9 cellular contexts compared by ENCODE assay signal in genomic region chr6:30981942-30982772, GRCh38. TPM values are rescaled to one million over a fixed set of nuclear protein-coding genes. Genes with fewer than 3 reads are reported as not detected.
DNase-seq lines count a peak whose midpoint lies in the region; ATAC-seq and TF ChIP-seq lines count a peak whose summit lies in the region.
"Had no signal": no experiment of that assay in that cellular context is flagged by ENCODE, and none has a peak within 500 bp of the region (broad histone marks: within the 10 kb centered on the region; RNA-seq: fewer than 3 reads in every experiment).

No MANE protein-coding gene starts in this region.

- peak overlapping the region; percentile 41 to 44 (median 42) for H3K4me3 ChIP-seq in skeletal muscle tissue (ENCODE audit: low read length in 3 of 3)

- no peaks in the 10 kb centered on the region for H3K9me3 ChIP-seq in skeletal muscle tissue (ENCODE audit: control insufficient read depth in 3 of 3, low read length in 3 of 3)

- H3K27me3 Mint-ChIP-seq in activated T-helper 1 cell treated with anti-CD3 and anti-CD28 coated beads, Interleukin-12 subunit alpha, Interleukin-12 subunit beta, Interleukin-2, Interleukin-4 antibody, amounts not matched to agents 30 ng/mL and 10 ng/mL and 1 ng/mL, durations not matched to agents 14 hours and 24 hours and 36 hours (ENCODE audit: insufficient read depth), result peaks cover 44% of the 10 kb centered on the region
- H3K27me3 Mint-ChIP-seq in osteocyte (ENCODE audit: unreplicated experiment), result peaks cover 42% of the 10 kb centered on the region

- no peaks in the 10 kb centered on the region for H3K9me3 Mint-ChIP-seq in activated T-helper 1 cell treated with anti-CD3 and anti-CD28 coated beads, Interleukin-12 subunit alpha, Interleukin-12 subunit beta, Interleukin-2, Interleukin-4 antibody, amounts not matched to agents 30 ng/mL and 10 ng/mL and 1 ng/mL, durations not matched to agents 14 hours and 24 hours and 36 hours
- no peaks in the 10 kb centered on the region for H3K9me3 Mint-ChIP-seq in osteocyte (ENCODE audit: unreplicated experiment)
- H3K9me3 Mint-ChIP-seq: activated B cell treated with CpG ODN at 0.5 μM for 24 hours had no signal

- H3K9ac ChIP-seq in skeletal muscle tissue (ENCODE audit: low read depth in 1 of 3, low read length in 3 of 3), result no peak overlapping the region

- H3K4me1 Mint-ChIP-seq in activated T-helper 1 cell treated with anti-CD3 and anti-CD28 coated beads, Interleukin-12 subunit alpha, Interleukin-12 subunit beta, Interleukin-2, Interleukin-4 antibody, amounts not matched to agents 30 ng/mL and 10 ng/mL and 1 ng/mL, durations not matched to agents 14 hours and 24 hours and 36 hours (ENCODE audit: low read depth), result no peaks in the 10 kb centered on the region
- H3K4me1 Mint-ChIP-seq in osteocyte (ENCODE audit: unreplicated experiment), result peaks cover 5% of the 10 kb centered on the region

- H3K36me3 Mint-ChIP-seq in activated T-helper 1 cell treated with anti-CD3 and anti-CD28 coated beads, Interleukin-12 subunit alpha, Interleukin-12 subunit beta, Interleukin-2, Interleukin-4 antibody, amounts not matched to agents 30 ng/mL and 10 ng/mL and 1 ng/mL, durations not matched to agents 14 hours and 24 hours and 36 hours (ENCODE audit: low read depth), result no peaks in the 10 kb centered on the region
- no peaks in the 10 kb centered on the region for H3K36me3 Mint-ChIP-seq in osteocyte (ENCODE audit: unreplicated experiment)

- TF ChIP-seq CTCF in osteocyte (IDR thresholded peaks at IDR 0.05), result no peak

- no peak overlapping the region for H3K4me3 Mint-ChIP-seq in activated T-helper 1 cell treated with anti-CD3 and anti-CD28 coated beads, Interleukin-12 subunit alpha, Interleukin-12 subunit beta, Interleukin-2, Interleukin-4 antibody, amounts not matched to agents 30 ng/mL and 10 ng/mL and 1 ng/mL, durations not matched to agents 14 hours and 24 hours and 36 hours
- no peak overlapping the region for H3K4me3 Mint-ChIP-seq in osteocyte (ENCODE audit: unreplicated experiment)
- H3K4me3 Mint-ChIP-seq: activated B cell treated with CpG ODN at 0.5 μM for 24 hours had no signal

- H3K27me3 ChIP-seq in skeletal muscle tissue (ENCODE audit: control insufficient read depth in 3 of 3, insufficient read depth in 3 of 3, low read length in 3 of 3), result peaks cover under 1 to 2% (median 2%) of the 10 kb centered on the region in 3 donors

- H3K4me1 ChIP-seq in skeletal muscle tissue (ENCODE audit: control insufficient read depth in 3 of 3, insufficient read depth in 3 of 3, low read length in 3 of 3), result peaks cover 7 to 12% (median 10%) of the 10 kb centered on the region in 3 donors

- no peak for ATAC-seq in GM21786 (IDR thresholded peaks at IDR 0.05; ENCODE audit: unreplicated experiment)

- intact Hi-C loops in activated T-helper 1 cell treated with anti-CD3 and anti-CD28 coated beads, Interleukin-12 subunit alpha, Interleukin-12 subunit beta, Interleukin-2, Interleukin-4 antibody, amounts not matched to agents 30 ng/mL and 10 ng/mL and 1 ng/mL, durations not matched to agents 14 hours and 24 hours and 36 hours (cut with micrococcal nuclease), result no loop called here

- peak; percentile 53 for DNase-seq in HCEC 1CT
- DNase-seq in activated T-helper 1 cell treated with anti-CD3 and anti-CD28 coated beads, Interleukin-12 subunit alpha, Interleukin-12 subunit beta, Interleukin-2, Interleukin-4 antibody, amounts not matched to agents 30 ng/mL and 10 ng/mL and 1 ng/mL, durations not matched to agents 14 hours and 24 hours and 36 hours (ENCODE audit: low spot score), result no peak
- DNase-seq in hepatic stellate cell (ENCODE audit: low spot score), result peak; percentile 44
- no peak for DNase-seq in NCI-H2107 treated with DMSO at 0.1 percent for 48 hours (lab: John Stamatoyannopoulos, UW; ENCODE audit: unreplicated experiment)
- no peak for DNase-seq in occipital lobe (lab: John Stamatoyannopoulos, UW)
- no peak for DNase-seq in osteocyte (ENCODE audit: extremely low spot score, unreplicated experiment)
- DNase-seq: activated B cell treated with CpG ODN at 0.5 μM for 24 hours had no signal

- H3K36me3 ChIP-seq in skeletal muscle tissue (ENCODE audit: control insufficient read depth in 3 of 3, insufficient read depth in 3 of 3, low read length in 3 of 3), result no peaks in the 10 kb centered on the region

- H3K27ac Mint-ChIP-seq in activated T-helper 1 cell treated with anti-CD3 and anti-CD28 coated beads, Interleukin-12 subunit alpha, Interleukin-12 subunit beta, Interleukin-2, Interleukin-4 antibody, amounts not matched to agents 30 ng/mL and 10 ng/mL and 1 ng/mL, durations not matched to agents 14 hours and 24 hours and 36 hours, result peak overlapping the region; percentile 41
- H3K27ac Mint-ChIP-seq in osteocyte (ENCODE audit: unreplicated experiment), result no peak overlapping the region
- H3K27ac Mint-ChIP-seq: activated B cell treated with CpG ODN at 0.5 μM for 24 hours had no signal

- no peak overlapping the region for H3K27ac ChIP-seq in skeletal muscle tissue (ENCODE audit: low read depth, low read length)

RNA-seq across cellular contexts. Expression of gene MUC21, which starts 1.4 kb away (rescaled TPM):
- not detected in 2 replicates for total RNA-seq in activated T-helper 1 cell treated with anti-CD3 and anti-CD28 coated beads, Interleukin-12 subunit alpha, Interleukin-12 subunit beta, Interleukin-2, Interleukin-4 antibody, amounts not matched to agents 30 ng/mL and 10 ng/mL and 1 ng/mL, durations not matched to agents 14 hours and 24 hours and 36 hours
- total RNA-seq in skeletal muscle tissue, result not detected
- not detected for total RNA-seq in occipital lobe
- not detected in 2 replicates for total RNA-seq in osteocyte
- total RNA-seq: activated B cell treated with CpG ODN at 0.5 μM for 24 hours had no signal

RNA-seq across cellular contexts. Expression of gene MUC22, which starts 28.1 kb away (rescaled TPM):
- total RNA-seq in activated T-helper 1 cell treated with anti-CD3 and anti-CD28 coated beads, Interleukin-12 subunit alpha, Interleukin-12 subunit beta, Interleukin-2, Interleukin-4 antibody, amounts not matched to agents 30 ng/mL and 10 ng/mL and 1 ng/mL, durations not matched to agents 14 hours and 24 hours and 36 hours, result not detected in 2 replicates
- total RNA-seq in skeletal muscle tissue (not detected), occipital lobe (not detected), osteocyte (not detected in 2 replicates)
- total RNA-seq: activated B cell treated with CpG ODN at 0.5 μM for 24 hours had no signal

RNA-seq across cellular contexts. Expression of gene MUCL3, which starts 41.4 kb away (rescaled TPM):
- total RNA-seq in activated T-helper 1 cell treated with anti-CD3 and anti-CD28 coated beads, Interleukin-12 subunit alpha, Interleukin-12 subunit beta, Interleukin-2, Interleukin-4 antibody, amounts not matched to agents 30 ng/mL and 10 ng/mL and 1 ng/mL, durations not matched to agents 14 hours and 24 hours and 36 hours, result not detected in 2 replicates
- not detected for total RNA-seq in skeletal muscle tissue
- total RNA-seq in occipital lobe, result not detected
- total RNA-seq in osteocyte, result not detected in 2 replicates
- total RNA-seq: activated B cell treated with CpG ODN at 0.5 μM for 24 hours had no signal

RNA-seq across cellular contexts. Expression of gene SFTA2, which starts 50.2 kb away (rescaled TPM):
- not detected in 2 replicates for total RNA-seq in activated T-helper 1 cell treated with anti-CD3 and anti-CD28 coated beads, Interleukin-12 subunit alpha, Interleukin-12 subunit beta, Interleukin-2, Interleukin-4 antibody, amounts not matched to agents 30 ng/mL and 10 ng/mL and 1 ng/mL, durations not matched to agents 14 hours and 24 hours and 36 hours
- total RNA-seq in skeletal muscle tissue, result not detected
- not detected for total RNA-seq in occipital lobe
- not detected in 2 replicates for total RNA-seq in osteocyte
- total RNA-seq: activated B cell treated with CpG ODN at 0.5 μM for 24 hours had no signal

Comparison
In these comparisons a context has a peak if more than half of its experiments do, and no peak if none do; other contexts are left out.
1. DNase-seq: peak in HCEC 1CT (single experiment) and hepatic stellate cell (single experiment); none in activated T-helper 1 cell treated with anti-CD3 and anti-CD28 coated beads, Interleukin-12 subunit alpha, Interleukin-12 subunit beta, Interleukin-2, Interleukin-4 antibody, amounts not matched to agents 30 ng/mL and 10 ng/mL and 1 ng/mL, durations not matched to agents 14 hours and 24 hours and 36 hours (single experiment), NCI-H2107 treated with DMSO at 0.1 percent for 48 hours (single experiment), occipital lobe (single experiment) and osteocyte (single experiment).